Comparison of ENCODE assay signal across 9 cellular contexts in the genomic region with DNA sequence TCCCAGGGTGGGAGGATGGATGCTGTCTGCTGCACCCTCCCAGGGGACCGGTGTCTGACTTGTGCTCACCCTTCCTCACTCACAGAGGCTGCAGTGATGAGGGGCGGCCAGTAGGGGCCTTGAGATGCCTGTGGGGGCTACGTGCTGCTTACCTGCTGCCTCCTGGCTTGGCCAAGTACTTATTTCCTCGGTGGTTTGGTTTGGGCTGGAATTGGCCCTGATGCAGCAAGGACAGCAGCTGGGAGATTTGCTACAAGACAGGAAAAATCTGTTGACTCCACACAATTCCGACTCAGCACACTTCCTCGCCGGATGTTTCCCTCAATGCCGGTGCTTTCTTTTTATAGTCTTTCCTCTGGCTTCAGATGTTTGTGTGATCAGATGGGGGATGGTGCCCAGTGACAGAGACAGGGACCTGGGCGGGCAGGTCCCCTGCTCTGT. TPM values are rescaled to one million over a fixed set of nuclear protein-coding genes. Genes with fewer than 3 reads are reported as not detected.
DNase-seq lines count a peak whose midpoint lies in the region; ATAC-seq, FAIRE-seq and TF ChIP-seq lines count a peak whose summit lies in the region.
"Had no signal": no experiment of that assay in that cellular context is flagged by ENCODE, and none has a peak within 500 bp of the region (broad histone marks: within the 10 kb centered on the region; RNA-seq: fewer than 3 reads in every experiment).

No MANE protein-coding gene starts in this region.

- H4K20me1 ChIP-seq in Loucy (ENCODE audit: insufficient read depth, low read length, poor library complexity, severe bottlenecking): no peaks in the 10 kb centered on the region

- H3K27me3 ChIP-seq in Loucy (ENCODE audit: insufficient read depth, low read length, poor library complexity, severe bottlenecking): no peaks in the 10 kb centered on the region
- H3K27me3 ChIP-seq in trophoblast cell (ENCODE audit: insufficient read depth, low read length): no peaks in the 10 kb centered on the region

- H3K4me3 ChIP-seq in Loucy (ENCODE audit: low read length, poor library complexity, severe bottlenecking) (no peak overlapping the region), astrocyte of the cerebellum (ENCODE audit: low read depth, low read length) (no peak overlapping the region), trophoblast cell (ENCODE audit: low read depth, low read length) (no peak overlapping the region)

- no peak overlapping the region for H2AK5ac ChIP-seq in trophoblast cell (ENCODE audit: low read length)

- H3K9ac ChIP-seq in Loucy (ENCODE audit: low read depth, low read length, poor library complexity, severe bottlenecking): no peak overlapping the region
- H3K9ac ChIP-seq in trophoblast cell (ENCODE audit: low read length): no peak overlapping the region

- in situ Hi-C loops in astrocyte of the cerebellum (cut with HindIII; ENCODE audit: low sequenced_read_pairs): no loop called here

- no peak for DNase-seq in D721Med (ENCODE audit: insufficient read length, low spot score)
- no peak for DNase-seq in astrocyte of the cerebellum (ENCODE audit: low read depth)
- DNase-seq in naive thymus-derived CD8-positive, alpha-beta T cell: peak in 5 of 10 donors; percentile 12 to 36 (median 26)
- no peak for DNase-seq in trophoblast cell
- no peak for DNase-seq in NCI-H774 (lab: John Stamatoyannopoulos, UW)

- H4K8ac ChIP-seq in trophoblast cell (ENCODE audit: low read depth, low read length): no peak overlapping the region

- H2BK12ac ChIP-seq in trophoblast cell (ENCODE audit: low read length): no peak overlapping the region

- POLR2A ChIA-PET in naive thymus-derived CD8-positive, alpha-beta T cell (lab: Charles Lee): interaction anchor here (0.5 to 1.8 kb wide), 3 partner anchors 9 to 27 kb away, joined by 3 to 6 read pairs (median 4); a partner anchor contains a TSS

- H3K4ac ChIP-seq in trophoblast cell (ENCODE audit: low read depth, low read length): no peak overlapping the region

- H2AFZ ChIP-seq in Loucy (ENCODE audit: low read length) (no peak overlapping the region), trophoblast cell (ENCODE audit: insufficient read depth, low read length, poor library complexity) (no peak overlapping the region)

- no peak for FAIRE-seq in D721Med (lab: Jason Lieb, UNC)

- no peaks in the 10 kb centered on the region for H3K36me3 Mint-ChIP-seq in naive thymus-derived CD8-positive, alpha-beta T cell

- H4K91ac ChIP-seq in trophoblast cell (ENCODE audit: low read depth, low read length): no peak overlapping the region

- H3K4me1 Mint-ChIP-seq in naive thymus-derived CD8-positive, alpha-beta T cell: peaks cover 8 to 15% (median 13%) of the 10 kb centered on the region in 4 donors

- H3K27ac ChIP-seq in trophoblast cell (ENCODE audit: low read depth, low read length): no peak overlapping the region

- H3K27me3 Mint-ChIP-seq in naive thymus-derived CD8-positive, alpha-beta T cell: no peaks in the 10 kb centered on the region
- H3K27me3 Mint-ChIP-seq: stimulated activated naive CD8-positive, alpha-beta T cell treated with anti-CD3 and anti-CD28 coated beads, Interleukin-15, Interleukin-2, amounts not matched to agents 100 ng/mL and 50 ng/mL, for 24 hours had no signal

- TF ChIP-seq CTCF in D721Med (IDR thresholded peaks at IDR 0.05; ENCODE audit: insufficient read depth, missing control alignments) (peak; percentile 24), Loucy (conservative IDR thresholded peaks at IDR 0.05; ENCODE audit: low read length) (peak; percentile 68), astrocyte of the cerebellum (IDR thresholded peaks at IDR 0.05; ENCODE audit: low read depth, low read length, missing control alignments) (peak; percentile 53)

- no peak overlapping the region for H3K4me2 ChIP-seq in Loucy (ENCODE audit: low read depth, low read length, poor library complexity, severe bottlenecking)
- H3K4me2 ChIP-seq in trophoblast cell (ENCODE audit: low read length): no peak overlapping the region

- H3K4me1 ChIP-seq in Loucy (ENCODE audit: insufficient read depth, low read length, poor library complexity, severe bottlenecking) (peaks cover 15% of the 10 kb centered on the region), trophoblast cell (ENCODE audit: control insufficient read depth in 1 of 2, insufficient read depth in 2 of 2, low read length in 2 of 2) (no peaks in the 10 kb centered on the region)

- H4K12ac ChIP-seq in trophoblast cell (ENCODE audit: low read depth, low read length): no peak overlapping the region

- no peak overlapping the region for H3K23ac ChIP-seq in trophoblast cell (ENCODE audit: low read length)

- H3K36me3 ChIP-seq in Loucy (ENCODE audit: insufficient read depth, low read length) (no peaks in the 10 kb centered on the region), trophoblast cell (ENCODE audit: control insufficient read depth in 1 of 2, insufficient read depth in 2 of 2, low read length in 2 of 2) (no peaks in the 10 kb centered on the region)

- no CpG with 5 or more reads among the region's 9 CpGs for WGBS in trophoblast cell (ENCODE audit: extremely low coverage, insufficient coverage, insufficient read length)

- H3K79me1 ChIP-seq in trophoblast cell (ENCODE audit: low read length): no peaks in the 10 kb centered on the region

- no peaks in the 10 kb centered on the region for H3K79me2 ChIP-seq in Loucy (ENCODE audit: insufficient read depth, low read length)
- no peaks in the 10 kb centered on the region for H3K79me2 ChIP-seq in trophoblast cell (ENCODE audit: control insufficient read depth, insufficient read depth, low read length, poor library complexity)

- H3K9me3 ChIP-seq in Loucy (ENCODE audit: insufficient read depth, low read depth, low read length): no peaks in the 10 kb centered on the region
- H3K9me3 ChIP-seq in trophoblast cell (ENCODE audit: insufficient read depth, low read depth, low read length): peaks cover 2% of the 10 kb centered on the region

- H3K9me2 ChIP-seq in Loucy (replicated peaks; ENCODE audit: low read depth, low read length): no peaks in the 10 kb centered on the region

- ATAC-seq in GM21367 (IDR thresholded peaks at IDR 0.05; ENCODE audit: unreplicated experiment): peak; percentile 78
- ATAC-seq in naive thymus-derived CD8-positive, alpha-beta T cell: peak; percentile 89 to 96
- no peak for ATAC-seq in HG02884 (IDR thresholded peaks at IDR 0.05; ENCODE audit: unreplicated experiment)

- no peaks in the 10 kb centered on the region for H3K9me3 Mint-ChIP-seq in naive thymus-derived CD8-positive, alpha-beta T cell
- H3K9me3 Mint-ChIP-seq: stimulated activated naive CD8-positive, alpha-beta T cell treated with anti-CD3 and anti-CD28 coated beads, Interleukin-15, Interleukin-2, amounts not matched to agents 100 ng/mL and 50 ng/mL, for 24 hours had no signal

- no peaks in the 10 kb centered on the region for H3F3A ChIP-seq in Loucy (ENCODE audit: low read depth)

- peak overlapping the region in 9 of 10 donors; percentile 32 to 74 (median 51) for H3K4me3 Mint-ChIP-seq in naive thymus-derived CD8-positive, alpha-beta T cell
- H3K4me3 Mint-ChIP-seq: stimulated activated naive CD8-positive, alpha-beta T cell treated with anti-CD3 and anti-CD28 coated beads, Interleukin-15, Interleukin-2, amounts not matched to agents 100 ng/mL and 50 ng/mL, for 24 hours had no signal

- no peak overlapping the region for H2BK5ac ChIP-seq in trophoblast cell (ENCODE audit: low read depth, low read length, poor library complexity)

- H2BK120ac ChIP-seq in trophoblast cell (ENCODE audit: insufficient read depth, low read length, poor library complexity): no peak overlapping the region

- no peak overlapping the region for H3K14ac ChIP-seq in trophoblast cell (ENCODE audit: low read length)

- H3K27ac Mint-ChIP-seq in naive thymus-derived CD8-positive, alpha-beta T cell: peak overlapping the region in 2 of 10 donors; percentile 46 to 47
- H3K27ac Mint-ChIP-seq: stimulated activated naive CD8-positive, alpha-beta T cell treated with anti-CD3 and anti-CD28 coated beads, Interleukin-15, Interleukin-2, amounts not matched to agents 100 ng/mL and 50 ng/mL, for 24 hours had no signal

- H3K18ac ChIP-seq in trophoblast cell (ENCODE audit: low read length): no peak overlapping the region

RNA-seq across cellular contexts. Expression of a gene that starts 6.6 kb away (rescaled TPM):
- not detected for total RNA-seq in naive thymus-derived CD8-positive, alpha-beta T cell
- under 1 TPM; 0.07 to 0.21 (median 0.07) TPM for polyA plus RNA-seq in naive thymus-derived CD8-positive, alpha-beta T cell
- polyA plus RNA-seq in trophoblast cell (2013): 0.03 and 0.07 TPM in 2 replicates

RNA-seq across cellular contexts. Expression of a gene that starts 17.5 kb away (rescaled TPM):
- total RNA-seq in naive thymus-derived CD8-positive, alpha-beta T cell: 10 to 100 TPM; 31.3 to 31.6 TPM
- polyA plus RNA-seq in naive thymus-derived CD8-positive, alpha-beta T cell: 10 to 100 TPM; 27.4 to 40.1 (median 30.1) TPM
- polyA plus RNA-seq in trophoblast cell (2013): 40.5 and 44.8 TPM in 2 replicates

RNA-seq across cellular contexts. Expression of a gene that starts 27.7 kb away (rescaled TPM):
- total RNA-seq in naive thymus-derived CD8-positive, alpha-beta T cell: 10 to 100 TPM; 89.8 to 97.1 TPM
- 10 to 100 TPM; 28.2 to 33.5 (median 31.4) TPM for polyA plus RNA-seq in naive thymus-derived CD8-positive, alpha-beta T cell
- polyA plus RNA-seq in trophoblast cell (2013): 20.0 and 20.3 TPM in 2 replicates
